In the genomic region with DNA sequence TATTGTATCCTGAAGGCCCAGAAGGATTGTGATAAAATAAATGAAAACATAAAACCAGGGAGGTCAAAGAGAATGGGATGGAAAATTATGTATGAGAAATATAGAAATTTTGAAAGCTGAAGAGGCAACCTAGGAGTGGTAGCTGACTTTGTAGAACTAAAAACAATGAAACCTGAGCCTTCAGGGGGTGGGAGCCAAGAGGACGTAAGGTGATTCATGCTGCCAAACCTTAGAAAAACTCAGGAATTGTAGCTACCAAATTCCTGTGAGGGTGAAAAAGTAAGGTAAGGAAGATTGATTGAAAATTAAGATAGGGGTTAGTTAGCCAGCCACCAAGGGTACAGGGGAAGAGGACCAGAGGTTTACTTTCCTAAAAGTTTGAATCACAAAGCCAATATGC, we compare ENCODE assay signal across 2 cellular contexts.
TF ChIP-seq lines count a peak whose summit lies in the region.

No MANE protein-coding gene starts in this region.

TF ChIP-seq in GM23338, 12 proteins besides CTCF, POLR2A, EP300 and RAD21 (continues in another document):
- TF ChIP-seq NANOG (IDR thresholded peaks at IDR 0.05; ENCODE audit: borderline replicate concordance) (no peak), CREB1 (CRISPR knock-in tag; IDR thresholded peaks at IDR 0.05; ENCODE audit: low read depth) (no peak), ZNF331 (CRISPR knock-in tag; IDR thresholded peaks at IDR 0.05; ENCODE audit: low read depth) (no peak), POLR2AphosphoS5 (IDR thresholded peaks at IDR 0.05; ENCODE audit: low read depth) (no peak), ZNF462 (CRISPR knock-in tag; IDR thresholded peaks at IDR 0.05) (no peak), JUNB (IDR thresholded peaks at IDR 0.05; ENCODE audit: unreplicated experiment) (no peak), STAT1 (IDR thresholded peaks at IDR 0.05; ENCODE audit: unreplicated experiment) (no peak), EZH2 (IDR thresholded peaks at IDR 0.05; ENCODE audit: low read depth, unreplicated experiment) (no peak)
- TF ChIP-seq, protein P1, sequence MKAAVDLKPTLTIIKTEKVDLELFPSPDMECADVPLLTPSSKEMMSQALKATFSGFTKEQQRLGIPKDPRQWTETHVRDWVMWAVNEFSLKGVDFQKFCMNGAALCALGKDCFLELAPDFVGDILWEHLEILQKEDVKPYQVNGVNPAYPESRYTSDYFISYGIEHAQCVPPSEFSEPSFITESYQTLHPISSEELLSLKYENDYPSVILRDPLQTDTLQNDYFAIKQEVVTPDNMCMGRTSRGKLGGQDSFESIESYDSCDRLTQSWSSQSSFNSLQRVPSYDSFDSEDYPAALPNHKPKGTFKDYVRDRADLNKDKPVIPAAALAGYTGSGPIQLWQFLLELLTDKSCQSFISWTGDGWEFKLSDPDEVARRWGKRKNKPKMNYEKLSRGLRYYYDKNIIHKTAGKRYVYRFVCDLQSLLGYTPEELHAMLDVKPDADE (IDR thresholded peaks at IDR 0.05), result no peak
- TF ChIP-seq, protein P2, sequence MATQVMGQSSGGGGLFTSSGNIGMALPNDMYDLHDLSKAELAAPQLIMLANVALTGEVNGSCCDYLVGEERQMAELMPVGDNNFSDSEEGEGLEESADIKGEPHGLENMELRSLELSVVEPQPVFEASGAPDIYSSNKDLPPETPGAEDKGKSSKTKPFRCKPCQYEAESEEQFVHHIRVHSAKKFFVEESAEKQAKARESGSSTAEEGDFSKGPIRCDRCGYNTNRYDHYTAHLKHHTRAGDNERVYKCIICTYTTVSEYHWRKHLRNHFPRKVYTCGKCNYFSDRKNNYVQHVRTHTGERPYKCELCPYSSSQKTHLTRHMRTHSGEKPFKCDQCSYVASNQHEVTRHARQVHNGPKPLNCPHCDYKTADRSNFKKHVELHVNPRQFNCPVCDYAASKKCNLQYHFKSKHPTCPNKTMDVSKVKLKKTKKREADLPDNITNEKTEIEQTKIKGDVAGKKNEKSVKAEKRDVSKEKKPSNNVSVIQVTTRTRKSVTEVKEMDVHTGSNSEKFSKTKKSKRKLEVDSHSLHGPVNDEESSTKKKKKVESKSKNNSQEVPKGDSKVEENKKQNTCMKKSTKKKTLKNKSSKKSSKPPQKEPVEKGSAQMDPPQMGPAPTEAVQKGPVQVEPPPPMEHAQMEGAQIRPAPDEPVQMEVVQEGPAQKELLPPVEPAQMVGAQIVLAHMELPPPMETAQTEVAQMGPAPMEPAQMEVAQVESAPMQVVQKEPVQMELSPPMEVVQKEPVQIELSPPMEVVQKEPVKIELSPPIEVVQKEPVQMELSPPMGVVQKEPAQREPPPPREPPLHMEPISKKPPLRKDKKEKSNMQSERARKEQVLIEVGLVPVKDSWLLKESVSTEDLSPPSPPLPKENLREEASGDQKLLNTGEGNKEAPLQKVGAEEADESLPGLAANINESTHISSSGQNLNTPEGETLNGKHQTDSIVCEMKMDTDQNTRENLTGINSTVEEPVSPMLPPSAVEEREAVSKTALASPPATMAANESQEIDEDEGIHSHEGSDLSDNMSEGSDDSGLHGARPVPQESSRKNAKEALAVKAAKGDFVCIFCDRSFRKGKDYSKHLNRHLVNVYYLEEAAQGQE (IDR thresholded peaks at IDR 0.05; ENCODE audit: unreplicated experiment), result no peak

TF ChIP-seq in H1, 55 proteins besides CTCF, POLR2A, EP300 and RAD21:
- TF ChIP-seq BRCA1 (IDR thresholded peaks at IDR 0.05; ENCODE audit: low read depth, low read length) (no peak), JUN (IDR thresholded peaks at IDR 0.05; ENCODE audit: low read depth, low read length) (no peak), BCL11A (IDR thresholded peaks at IDR 0.05; ENCODE audit: low read depth in 2 of 2, low read length in 2 of 2) (no peak), RNF2 (IDR thresholded peaks at IDR 0.05; ENCODE audit: borderline replicate concordance, low read depth, low read length, missing control alignments, poor library complexity, severe bottlenecking) (no peak), GTF2F1 (IDR thresholded peaks at IDR 0.05; ENCODE audit: borderline replicate concordance, low read depth, low read length) (no peak), SP2 (IDR thresholded peaks at IDR 0.05; ENCODE audit: low read length) (no peak), KDM1A (IDR thresholded peaks at IDR 0.05; ENCODE audit: borderline replicate concordance, low read length) (no peak), PHF8 (conservative IDR thresholded peaks at IDR 0.05; ENCODE audit: low read depth, low read length) (no peak), JUND (IDR thresholded peaks at IDR 0.05; ENCODE audit: low read length) (no peak), MAFK (IDR thresholded peaks at IDR 0.05; ENCODE audit: low read depth, low read length) (no peak), HDAC2 (IDR thresholded peaks at IDR 0.05; ENCODE audit: borderline replicate concordance in 1 of 2, low read depth in 2 of 2, low read length in 2 of 2) (no peak), YY1 (IDR thresholded peaks at IDR 0.05; ENCODE audit: low read depth, low read length) (no peak), ATF2 (IDR thresholded peaks at IDR 0.05; ENCODE audit: low read length) (no peak), TBP (IDR thresholded peaks at IDR 0.05; ENCODE audit: low read depth, low read length) (no peak)
- TF ChIP-seq, protein P3, sequence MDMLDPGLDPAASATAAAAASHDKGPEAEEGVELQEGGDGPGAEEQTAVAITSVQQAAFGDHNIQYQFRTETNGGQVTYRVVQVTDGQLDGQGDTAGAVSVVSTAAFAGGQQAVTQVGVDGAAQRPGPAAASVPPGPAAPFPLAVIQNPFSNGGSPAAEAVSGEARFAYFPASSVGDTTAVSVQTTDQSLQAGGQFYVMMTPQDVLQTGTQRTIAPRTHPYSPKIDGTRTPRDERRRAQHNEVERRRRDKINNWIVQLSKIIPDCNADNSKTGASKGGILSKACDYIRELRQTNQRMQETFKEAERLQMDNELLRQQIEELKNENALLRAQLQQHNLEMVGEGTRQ (IDR thresholded peaks at IDR 0.05; ENCODE audit: low read length), result no peak
